In genomic region chr22:20957691-20958440, GRCh38 we compare ENCODE assay signal across 1 cellular context.
TF ChIP-seq lines count a peak whose summit lies in the region.

No MANE protein-coding gene starts in this region.

TF ChIP-seq in liver, 16 proteins besides CTCF, POLR2A, EP300 and RAD21 (continued from another document):
- TF ChIP-seq JUND (IDR thresholded peaks at IDR 0.05) (no peak), ATF3 (IDR thresholded peaks at IDR 0.05) (no peak), GABPA (IDR thresholded peaks at IDR 0.05 in 1 of 2, conservative IDR thresholded peaks at IDR 0.05 in 1 of 2) (no peak), EGR1 (IDR thresholded peaks at IDR 0.05; ENCODE audit: low read depth in 2 of 2) (no peak), HNF4G (IDR thresholded peaks at IDR 0.05) (no peak), FOXA2 (IDR thresholded peaks at IDR 0.05) (no peak), SP1 (IDR thresholded peaks at IDR 0.05) (no peak), REST (IDR thresholded peaks at IDR 0.05) (no peak), ZBTB33 (IDR thresholded peaks at IDR 0.05) (no peak), HNF4A (conservative IDR thresholded peaks at IDR 0.05) (no peak)
